Comparison of ENCODE assay signal across 30 cellular contexts in genomic region chr13:46235259-46235658, GRCh38. TPM values are rescaled to one million over a fixed set of nuclear protein-coding genes. Genes with fewer than 3 reads are reported as not detected.
"Had no signal": no experiment of that assay in that cellular context is flagged by ENCODE, and none has a peak within 500 bp of the region (broad histone marks: within the 10 kb centered on the region; RNA-seq: fewer than 3 reads in every experiment).

No MANE protein-coding gene starts in this region.

- H3K27me3 ChIP-seq: neural progenitor cell, ovary, spleen, stomach, thyroid gland, tibial nerve, upper lobe of left lung, vagina had no signal

- DNase-seq: natural killer cell; occipital lobe; ovary; posterior cingulate gyrus; psoas muscle; right cardiac atrium; spleen; stimulated activated CD4-positive, alpha-beta T cell treated with anti-CD3 and anti-CD28 coated beads, Interleukin-12 subunit alpha, Interleukin-12 subunit beta, amount 100 ng/mL, for 4 hours; stimulated activated CD4-positive, alpha-beta T cell treated with anti-CD3 and anti-CD28 coated beads, Interleukin-1b, Interleukin-23, amount 100 ng/mL, for 48 hours; stimulated activated CD4-positive, alpha-beta T cell treated with anti-CD3 and anti-CD28 coated beads, Interleukin-4, amount 100 ng/mL, for 1 hour; stimulated activated CD4-positive, alpha-beta T cell treated with anti-CD3 and anti-CD28 coated beads, Interleukin-4, amount 100 ng/mL, for 4 hours; stimulated activated CD8-positive, alpha-beta memory T cell treated with anti-CD3 and anti-CD28 coated beads, Interleukin-4, amount 100 ng/mL, for 48 hours; stimulated activated naive CD4-positive, alpha-beta T cell; stimulated activated naive CD8-positive, alpha-beta T cell treated with anti-CD3 and anti-CD28 coated beads, Interleukin-15, Interleukin-2, amounts not matched to agents 100 U/mL and 50 U/mL, for 24 hours; stomach; thyroid gland; trophoblast cell; upper lobe of left lung had no signal

- H3K4me1 ChIP-seq: neural progenitor cell, parathyroid adenoma, psoas muscle, spleen, stomach, thyroid gland, tibial nerve, upper lobe of left lung, vagina had no signal

- H3K27ac ChIP-seq: neural progenitor cell, ovary, parathyroid adenoma, psoas muscle, skin epidermis, spleen, stomach, thoracic aorta, thyroid gland, tibial nerve, upper lobe of left lung, vagina had no signal

- FAIRE-seq: urothelium cell line had no signal

- H2AFZ ChIP-seq: neural progenitor cell, parathyroid adenoma had no signal

- ATAC-seq: natural killer cell; psoas muscle; right cardiac atrium; sciatic nerve; stimulated activated memory B cell treated with anti-CD40 and anti-IgM and Interleukin-4, amounts not matched to agents 10 μg/mL and 1 μg/mL and 100 μg/mL, for 72 hours; stimulated activated naive CD8-positive, alpha-beta T cell treated with anti-CD3 and anti-CD28 coated beads, Interleukin-15, Interleukin-2, amounts not matched to agents 100 U/mL and 50 U/mL, for 24 hours had no signal

- H3K9me3 ChIP-seq: thyroid gland, vagina had no signal

- H3K4me2 ChIP-seq: neural progenitor cell, smooth muscle cell had no signal

- H3K36me3 ChIP-seq: neural progenitor cell, ovary, spleen, stomach, thoracic aorta, thyroid gland, upper lobe of left lung, vagina had no signal

- H3K4me3 ChIP-seq: neural progenitor cell, ovary, psoas muscle, skin epidermis, smooth muscle cell, spleen, stomach, thoracic aorta, thyroid gland, tibial nerve, upper lobe of left lung, vagina had no signal

- H3K9ac ChIP-seq: neural progenitor cell, parathyroid adenoma had no signal

- H3K79me2 ChIP-seq: parathyroid adenoma had no signal

RNA-seq across cellular contexts. Expression of gene LRRC63, which starts 23.5 kb away (rescaled TPM):
- total RNA-seq: osteoblast, psoas muscle, right cardiac atrium, smooth muscle cell had no signal
- polyA plus RNA-seq: neural cell, right cardiac atrium, stomach had no signal
